20 cellular contexts compared by ENCODE assay signal in the genomic region with DNA sequence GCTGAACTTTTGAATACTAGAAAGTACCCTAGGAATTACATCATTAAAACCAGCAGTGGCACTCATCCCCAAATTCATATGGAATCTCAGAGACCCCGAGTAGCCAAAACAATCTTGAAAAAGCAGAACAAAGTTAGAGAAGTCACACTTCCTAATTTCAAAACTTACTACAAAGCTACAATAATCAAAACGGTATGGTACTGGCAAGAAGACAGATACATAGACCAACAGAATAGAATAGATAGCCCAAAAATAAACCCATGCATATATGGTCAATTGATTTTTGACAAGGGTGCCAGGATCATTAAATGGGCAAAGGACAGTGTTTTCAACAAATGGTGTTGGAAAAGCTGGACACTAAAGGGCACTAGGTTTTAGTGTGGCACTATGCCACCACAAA.
DNase-seq lines count a peak whose midpoint lies in the region; ATAC-seq, FAIRE-seq and TF ChIP-seq lines count a peak whose summit lies in the region.
"Had no signal": no experiment of that assay in that cellular context is flagged by ENCODE, and none has a peak within 500 bp of the region (broad histone marks: within the 10 kb centered on the region; RNA-seq: fewer than 3 reads in every experiment).

No MANE protein-coding gene starts in this region.

- no peak overlapping the region for H2BK12ac ChIP-seq in H1 (ENCODE audit: low read depth, low read length)

- H3K4me1 ChIP-seq in HEK293 (ENCODE audit: control insufficient read depth, insufficient read depth, low read length) (no peaks in the 10 kb centered on the region), H1 (replicated peaks in 1 of 4; ENCODE audit: control insufficient read depth in 3 of 4, insufficient read depth in 4 of 4, low read length in 3 of 4) (peaks cover 0 to 5% (median 3%) of the 10 kb centered on the region in 4 experiments; a peak in 3 of 7 replicates), right cardiac atrium (ENCODE audit: control insufficient read depth, insufficient read depth, low read length) (no peaks in the 10 kb centered on the region)

- no peak overlapping the region for H2BK5ac ChIP-seq in H1 (ENCODE audit: low read depth, low read length)

- no peak overlapping the region for H3K56ac ChIP-seq in H1 (replicated peaks; ENCODE audit: insufficient read length, low read depth, low read length)

- H4K91ac ChIP-seq in H1 (replicated peaks; ENCODE audit: insufficient read length, low read length), result no peak overlapping the region

- POLR2A ChIA-PET in HEK293 (lab: Yijun Ruan, JAX) (no interaction called here), WTC11 (lab: Charles Lee) (no interaction called here), H1 (lab: Charles Lee; ENCODE audit: partially characterized antibody) (interaction anchor here (1.0 kb wide), 1 partner anchor 25 kb away, joined by 3 read pairs; no protein-coding TSS in a partner anchor)

- H3K36me3 Mint-ChIP-seq in WTC11, result peaks cover 40% of the 10 kb centered on the region
- H3K36me3 Mint-ChIP-seq: CD4-positive, CD25-positive, alpha-beta regulatory T cell; CD8-positive, alpha-beta T cell had no signal

- H3K9me3 ChIP-seq in HEK293 (ENCODE audit: control insufficient read depth, insufficient read depth, low read depth, low read length) (no peaks in the 10 kb centered on the region), H1 (ENCODE audit: insufficient read depth in 2 of 2, low read depth in 1 of 2, low read length in 1 of 2) (peaks cover 30% of the 10 kb centered on the region in 2 experiments), right cardiac atrium (ENCODE audit: control insufficient read depth, low read length) (peaks cover 5% of the 10 kb centered on the region)

- no peaks in the 10 kb centered on the region for H3K23me2 ChIP-seq in H1 (ENCODE audit: low read depth, low read length)

- H4K5ac ChIP-seq in H1 (ENCODE audit: insufficient read length, low read depth, low read length), result no peak overlapping the region

- no peak overlapping the region for H3K4me2 ChIP-seq in H1 (ENCODE audit: insufficient read depth in 1 of 2, low read depth in 2 of 2, low read length in 2 of 2)
- H3K4me2 ChIP-seq: BLaER1 had no signal

- no peak overlapping the region for H4K8ac ChIP-seq in H1 (ENCODE audit: extremely low read depth, insufficient read depth, low read length)

- H3K27me3 ChIP-seq in H1 (replicated peaks in 1 of 4; ENCODE audit: control insufficient read depth in 3 of 4, extremely low read depth in 1 of 4, insufficient read depth in 3 of 4, low read length in 3 of 4), result no peaks in the 10 kb centered on the region
- H3K27me3 ChIP-seq in right cardiac atrium (ENCODE audit: control insufficient read depth, insufficient read depth), result no peaks in the 10 kb centered on the region
- H3K27me3 ChIP-seq: BLaER1 had no signal

- TF ChIP-seq RAD21 in H1 (IDR thresholded peaks at IDR 0.05 in 1 of 2, conservative IDR thresholded peaks at IDR 0.05 in 1 of 2; ENCODE audit: low read depth in 2 of 2, low read length in 2 of 2), result no peak

- H4K20me1 ChIP-seq in H1 (replicated peaks in 1 of 2; ENCODE audit: control insufficient read depth in 1 of 2, insufficient read depth in 2 of 2, low read length in 2 of 2), result no peaks in the 10 kb centered on the region
- H4K20me1 ChIP-seq: BLaER1 had no signal

- H3K9ac ChIP-seq in H1 (replicated peaks in 1 of 4; ENCODE audit: extremely low read depth in 1 of 4, low read depth in 3 of 4, low read length in 3 of 4), result no peak overlapping the region
- H3K9ac ChIP-seq: BLaER1 had no signal

- H3K79me2 ChIP-seq in H1 (ENCODE audit: control insufficient read depth in 1 of 2, insufficient read depth in 2 of 2, low read length in 2 of 2), result no peaks in the 10 kb centered on the region

- H3K36me3 ChIP-seq in HEK293 (ENCODE audit: control insufficient read depth in 2 of 2, insufficient read depth in 1 of 2, low read length in 2 of 2), result no peaks in the 10 kb centered on the region
- H3K36me3 ChIP-seq in H1 (ENCODE audit: control insufficient read depth in 2 of 4, insufficient read depth in 4 of 4, low read length in 3 of 4), result peaks cover 0 to 4% (median 0%) of the 10 kb centered on the region in 4 experiments; a peak in 2 of 8 replicates

- H3K4me1 Mint-ChIP-seq in WTC11, result peaks cover 12% of the 10 kb centered on the region
- H3K4me1 Mint-ChIP-seq: CD4-positive, CD25-positive, alpha-beta regulatory T cell had no signal

- H3K4me3 ChIP-seq in HEK293 (ENCODE audit: low read depth, low read length), result no peak overlapping the region
- no peak overlapping the region for H3K4me3 ChIP-seq in H1 (ENCODE audit: extremely low read depth in 1 of 4, insufficient read depth in 2 of 4, low read depth in 3 of 4, low read length in 4 of 4)
- no peak overlapping the region for H3K4me3 ChIP-seq in right cardiac atrium (ENCODE audit: low read length)
- H3K4me3 ChIP-seq: BLaER1 had no signal

- H3K23ac ChIP-seq in H1 (ENCODE audit: insufficient read length), result no peak overlapping the region

- no peak overlapping the region for H3K4ac ChIP-seq in H1 (replicated peaks; ENCODE audit: insufficient read length, low read depth, low read length)

- H3K79me1 ChIP-seq in H1 (ENCODE audit: low read depth, low read length), result no peaks in the 10 kb centered on the region

- TF ChIP-seq CTCF in HEK293 (tag by site-specific recombination; IDR thresholded peaks at IDR 0.05) (no peak), WTC11 (IDR thresholded peaks at IDR 0.05) (no peak), H1 (IDR thresholded peaks at IDR 0.05; ENCODE audit: control extremely low read depth in 1 of 3, insufficient read depth in 1 of 3, low read depth in 1 of 3, low read length in 3 of 3) (no peak)

- no peak for TF ChIP-seq EP300 in H1 (IDR thresholded peaks at IDR 0.05; ENCODE audit: borderline replicate concordance in 1 of 2, low read depth in 2 of 2, low read length in 2 of 2)

- no peak overlapping the region for H3K27ac Mint-ChIP-seq in WTC11
- H3K27ac Mint-ChIP-seq: B cell; CD4-positive, CD25-positive, alpha-beta regulatory T cell; CD8-positive, alpha-beta T cell; HFFc6 had no signal

- H2AFZ ChIP-seq in H1 (ENCODE audit: low read length), result no peak overlapping the region

- WGBS in H1 (ENCODE audit: extremely low coverage in 1 of 2, insufficient coverage in 1 of 2, insufficient read length in 1 of 2, insufficient replicate concordance in 2 of 2, low coverage in 1 of 2, low lambda C conversion rate in 2 of 2, missing lambda C conversion rate in 1 of 2), 2 experiments, result 90% methylated on average over 2 of the region's 2 CpGs; no CpG with 5 or more reads in 1 of the 2 experiments
- WGBS in right cardiac atrium, result 87% methylated on average over 2 of the region's 2 CpGs

- CTCF ChIA-PET in HEK293 (lab: Yijun Ruan, JAX) (no interaction called here), WTC11 (lab: Charles Lee) (no interaction called here), H1 (lab: Charles Lee; ENCODE audit: partially characterized antibody) (no interaction called here)

- TF ChIP-seq POLR2A in H1 (IDR thresholded peaks at IDR 0.05; ENCODE audit: control extremely low read depth in 1 of 2, low read depth in 2 of 2, low read length in 2 of 2), result no peak

- DNase-seq in WTC11 (ENCODE audit: low spot score) (no peak), H1 (ENCODE audit: low read depth in 1 of 2, low spot score in 2 of 2) (no peak), right cardiac atrium (no peak), posterior vena cava (ENCODE audit: low spot score) (no peak)
- DNase-seq: Caco-2; CD4-positive, CD25-positive, alpha-beta regulatory T cell; CD8-positive, alpha-beta T cell; DMS153; DND-41; GOT3; H7; HCEC 1CT; HFFc6 had no signal

- H2BK20ac ChIP-seq in H1 (ENCODE audit: low read length), result no peak overlapping the region

- no peak overlapping the region for H3K18ac ChIP-seq in H1 (ENCODE audit: extremely low read depth, low read length)

- intact Hi-C loops in right cardiac atrium (cut with DNase I), result no loop called here
- intact Hi-C loops in posterior vena cava (cut with DNase I), result loop anchor here in 1 of 2 donors (10.0 kb wide), 1 partner anchor 58 kb away; no protein-coding TSS in a partner anchor

- H3K27ac ChIP-seq in HEK293 (ENCODE audit: extremely low read depth, low read depth, low read length) (no peak overlapping the region), H1 (ENCODE audit: low read depth, low read length) (no peak overlapping the region), right cardiac atrium (ENCODE audit: low read length) (no peak overlapping the region)
- H3K27ac ChIP-seq: BLaER1, C4-2B had no signal

- H2BK120ac ChIP-seq in H1 (replicated peaks; ENCODE audit: low read depth, low read length), result no peak overlapping the region

- H2AK5ac ChIP-seq in H1 (ENCODE audit: low read depth, low read length), result no peak overlapping the region

- peaks cover 58% of the 10 kb centered on the region for H3K9me3 Mint-ChIP-seq in WTC11

- ATAC-seq in WTC11 (no peak), right cardiac atrium (no peak), HG02610 (IDR thresholded peaks at IDR 0.05; ENCODE audit: unreplicated experiment) (no peak)
- ATAC-seq: CD8-positive, alpha-beta T cell had no signal

- H3K14ac ChIP-seq in H1 (ENCODE audit: insufficient read length), result no peak overlapping the region

- no peak overlapping the region for H3K4me3 Mint-ChIP-seq in WTC11
- H3K4me3 Mint-ChIP-seq: B cell; CD4-positive, CD25-positive, alpha-beta regulatory T cell; CD8-positive, alpha-beta T cell; HFFc6 had no signal

- peaks cover 4% of the 10 kb centered on the region for H3K27me3 Mint-ChIP-seq in WTC11 (ENCODE audit: low read depth)
- H3K27me3 Mint-ChIP-seq: B cell had no signal

- H2BK15ac ChIP-seq in H1 (ENCODE audit: low read length), result no peak overlapping the region

- FAIRE-seq in H1 (lab: Jason Lieb, UNC), result no peak
- FAIRE-seq: G401.6, GM12892 had no signal

TF ChIP-seq in HEK293, 187 proteins besides CTCF, POLR2A, EP300 and RAD21 (continues in another document):
- TF ChIP-seq, protein P1, sequence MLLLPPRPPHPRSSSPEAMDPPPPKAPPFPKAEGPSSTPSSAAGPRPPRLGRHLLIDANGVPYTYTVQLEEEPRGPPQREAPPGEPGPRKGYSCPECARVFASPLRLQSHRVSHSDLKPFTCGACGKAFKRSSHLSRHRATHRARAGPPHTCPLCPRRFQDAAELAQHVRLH (tag by site-specific recombination; IDR thresholded peaks at IDR 0.05), result peak; percentile 56; the same call in 1 of the 2 replicates
- no peak for TF ChIP-seq YY1 (tag by site-specific recombination; IDR thresholded peaks at IDR 0.05)

TF ChIP-seq in WTC11, 78 proteins besides CTCF, POLR2A, EP300 and RAD21:
- no peak for TF ChIP-seq FOXP1 (CRISPR knock-in tag; IDR thresholded peaks at IDR 0.05; ENCODE audit: borderline replicate concordance)
- TF ChIP-seq GTF2I (CRISPR knock-in tag; conservative IDR thresholded peaks at IDR 0.05), result peak; percentile 34; the same call in 1 of the 2 replicates

TF ChIP-seq in H1, 55 proteins besides CTCF, POLR2A, EP300 and RAD21 (continues in another document):
- TF ChIP-seq HDAC6 (IDR thresholded peaks at IDR 0.05; ENCODE audit: low read depth, low read length) (no peak), EZH2 (IDR thresholded peaks at IDR 0.05; ENCODE audit: low read depth, low read length, severe bottlenecking) (no peak), NRF1 (IDR thresholded peaks at IDR 0.05; ENCODE audit: low read depth, low read length) (no peak), ZNF274 (IDR thresholded peaks at IDR 0.05; ENCODE audit: borderline replicate concordance, extremely low read depth, low read length) (peak; percentile 41; the same call in 1 of the 2 replicates), TAF1 (IDR thresholded peaks at IDR 0.05; ENCODE audit: low read depth, low read length) (no peak), SAP30 (IDR thresholded peaks at IDR 0.05; ENCODE audit: insufficient read depth, insufficient replicate concordance, low read length) (no peak)
